ENCODE assay signal across 9 cellular contexts in genomic region chr6:170271771-170272314, GRCh38. TPM values are rescaled to one million over a fixed set of nuclear protein-coding genes. Genes with fewer than 3 reads are reported as not detected.
DNase-seq lines count a peak whose midpoint lies in the region; ATAC-seq lines count a peak whose summit lies in the region.
"Had no signal": no experiment of that assay in that cellular context is flagged by ENCODE, and none has a peak within 500 bp of the region (broad histone marks: within the 10 kb centered on the region; RNA-seq: fewer than 3 reads in every experiment).

No MANE protein-coding gene starts in this region.

- H3K4me1 ChIP-seq in right cardiac atrium (ENCODE audit: control insufficient read depth, insufficient read depth, low read length) = peaks cover 8% of the 10 kb centered on the region

- no peak overlapping the region for H3K4me3 ChIP-seq in right cardiac atrium (ENCODE audit: low read length)

- peak; percentile 96 for ATAC-seq in HG03159 (IDR thresholded peaks at IDR 0.05; ENCODE audit: unreplicated experiment)
- no peak for ATAC-seq in right cardiac atrium
- ATAC-seq in stimulated activated naive CD8-positive, alpha-beta T cell treated with anti-CD3 and anti-CD28 coated beads, Interleukin-15, Interleukin-2, amounts not matched to agents 100 U/mL and 50 U/mL, for 24 hours = peak; percentile 82
- ATAC-seq: Panc1 had no signal

- no peak overlapping the region for H3K27ac ChIP-seq in right cardiac atrium (ENCODE audit: low read length)

- 83% methylated on average over 32 of the region's 32 CpGs for WGBS in right cardiac atrium

- intact Hi-C loops in right cardiac atrium (cut with DNase I) = no loop called here

- H3K27me3 ChIP-seq in right cardiac atrium (ENCODE audit: control insufficient read depth, insufficient read depth) = no peaks in the 10 kb centered on the region

- DNase-seq in GM19238 (ENCODE audit: insufficient read length, low spot score) (peak; percentile 80), right cardiac atrium (peak in 2 of 3 donors; percentile 81 to 83), DMS153 (lab: John Stamatoyannopoulos, UW) (no peak), NCI-H2171 treated with DMSO at 0.1 percent for 48 hours (lab: John Stamatoyannopoulos, UW) (no peak), HCEC 1CT (no peak)
- DNase-seq in activated CD4-positive, alpha-beta T cell treated with anti-CD3 and anti-CD28 coated beads, Interleukin-2, amount 50 U/mL, for 48 hours = peak; percentile 75 to 83
- peak; percentile 80 for DNase-seq in stimulated activated naive CD8-positive, alpha-beta T cell treated with anti-CD3 and anti-CD28 coated beads, Interleukin-15, Interleukin-2, amounts not matched to agents 100 U/mL and 50 U/mL, for 24 hours

- no peaks in the 10 kb centered on the region for H3K9me3 ChIP-seq in right cardiac atrium (ENCODE audit: control insufficient read depth, low read length)

RNA-seq across cellular contexts. Expression of gene DLL1, which starts 19.0 kb away (rescaled TPM):
- total RNA-seq in right cardiac atrium = 10 to 100 TPM; 23.9 to 29.2 (median 27.0) TPM
- 25.8 TPM for polyA plus RNA-seq in right cardiac atrium

RNA-seq across cellular contexts. Expression of gene FAM120B, which starts 34.7 kb away (rescaled TPM):
- 10 to 100 TPM; 25.8 to 31.9 (median 29.5) TPM for total RNA-seq in right cardiac atrium
- 10.7 TPM for polyA plus RNA-seq in right cardiac atrium

Comparison
In these comparisons a context has a peak if more than half of its experiments do, and no peak if none do; other contexts are left out.
1. DNase-seq: peak in GM19238 (single experiment), activated CD4-positive, alpha-beta T cell treated with anti-CD3 and anti-CD28 coated beads, Interleukin-2, amount 50 U/mL, for 48 hours (2 of 2), right cardiac atrium (2 of 3) and stimulated activated naive CD8-positive, alpha-beta T cell treated with anti-CD3 and anti-CD28 coated beads, Interleukin-15, Interleukin-2, amounts not matched to agents 100 U/mL and 50 U/mL, for 24 hours (single experiment); none in DMS153 (single experiment), NCI-H2171 treated with DMSO at 0.1 percent for 48 hours (single experiment) and HCEC 1CT (single experiment).
2. ATAC-seq: peak in HG03159 (single experiment) and stimulated activated naive CD8-positive, alpha-beta T cell treated with anti-CD3 and anti-CD28 coated beads, Interleukin-15, Interleukin-2, amounts not matched to agents 100 U/mL and 50 U/mL, for 24 hours (single experiment); none in right cardiac atrium (0 of 2).